ENCODE assay signal across 14 cellular contexts in the genomic region with DNA sequence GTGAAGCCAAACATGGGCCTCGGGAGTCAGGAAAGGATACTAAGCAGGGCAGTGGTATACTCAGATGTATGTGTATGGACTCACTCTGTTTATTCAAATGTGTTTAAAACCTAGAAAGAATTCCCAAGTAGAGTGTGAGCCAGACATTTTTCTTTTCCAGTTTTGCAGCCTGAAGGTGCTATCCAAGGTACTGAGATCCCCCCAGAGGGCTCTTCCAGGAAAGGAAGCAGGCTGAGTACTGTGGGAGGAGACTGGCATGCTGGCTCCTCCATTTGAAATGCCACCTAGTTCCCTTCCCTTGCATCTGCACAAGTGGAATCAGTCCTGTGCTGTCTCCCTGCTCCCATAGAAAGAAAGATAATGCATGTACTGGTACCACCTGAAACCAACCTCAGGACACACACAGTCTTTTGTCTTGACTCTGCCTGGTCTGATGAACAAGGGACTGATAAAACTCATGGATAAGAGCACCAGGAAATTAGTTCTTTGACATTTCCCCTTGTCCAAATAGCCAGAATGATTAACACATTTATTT.
A peak's percentile ranks its signal among the peaks of the same experiment; 100 is the strongest.
DNase-seq lines count a peak whose midpoint lies in the region; ATAC-seq, FAIRE-seq and TF ChIP-seq lines count a peak whose summit lies in the region.
"Had no signal": no experiment of that assay in that cellular context is flagged by ENCODE, and none has a peak within 500 bp of the region (broad histone marks: within the 10 kb centered on the region; RNA-seq: fewer than 3 reads in every experiment).

No MANE protein-coding gene starts in this region.

- H3K9ac ChIP-seq in HepG2 (ENCODE audit: insufficient read depth, low read depth, low read length) = no peak overlapping the region

- no peaks in the 10 kb centered on the region for H3K9me3 ChIP-seq in HepG2 (ENCODE audit: low read length)
- no peaks in the 10 kb centered on the region for H3K9me3 ChIP-seq in right lobe of liver
- no peaks in the 10 kb centered on the region for H3K9me3 ChIP-seq in OCI-LY7 (ENCODE audit: low read length)
- no peaks in the 10 kb centered on the region for H3K9me3 ChIP-seq in spleen
- H3K9me3 ChIP-seq: adrenal gland, suprapubic skin had no signal

- H3K4me1 ChIP-seq in HepG2 (ENCODE audit: insufficient read depth, low read length) (peaks cover 11% of the 10 kb centered on the region; the same call in 1 of the 2 replicates), right lobe of liver (no peaks in the 10 kb centered on the region), OCI-LY7 (ENCODE audit: insufficient read depth, low read length, poor library complexity, severe bottlenecking) (no peaks in the 10 kb centered on the region), spleen (no peaks in the 10 kb centered on the region)
- H3K4me1 ChIP-seq: adrenal gland, suprapubic skin had no signal

- TF ChIP-seq CTCF in HepG2 (CRISPR knock-in tag; IDR thresholded peaks at IDR 0.05) (no peak), right lobe of liver (IDR thresholded peaks at IDR 0.05) (no peak), OCI-LY7 (conservative IDR thresholded peaks at IDR 0.05; ENCODE audit: low read length) (no peak), spleen (IDR thresholded peaks at IDR 0.05 in 8 of 11, conservative IDR thresholded peaks at IDR 0.05 in 3 of 11) (no peak)

- in situ Hi-C loops in HepG2 (cut with HindIII; ENCODE audit: extremely low pct_ligation_motif_present, low pct_unique_long_range_greater_than_20kb) = loop anchor here (25.0 kb wide), 1 partner anchor 844 kb away; no protein-coding TSS in a partner anchor

- H4K20me1 ChIP-seq in HepG2 (ENCODE audit: insufficient read depth, low read length) (no peaks in the 10 kb centered on the region), OCI-LY7 (ENCODE audit: insufficient read depth, low read length) (no peaks in the 10 kb centered on the region)

- no peak for DNase-seq in HepG2 (ENCODE audit: low spot score)
- DNase-seq in right lobe of liver = no peak
- peak; percentile 44 for DNase-seq in SW480 (ENCODE audit: low spot score)
- DNase-seq in iPS DF 4.7 (ENCODE audit: extremely low read depth, low spot score) = peak; percentile 36
- no peak for DNase-seq in NOMO-1 (lab: John Stamatoyannopoulos, UW; ENCODE audit: unreplicated experiment in 2 of 2)
- no peak for DNase-seq in OCI-LY7 (ENCODE audit: low spot score)
- no peak for DNase-seq in spleen
- DNase-seq: activated CD4-positive, alpha-beta T cell treated with anti-CD3 and anti-CD28 coated beads for 48 hours; activated T-cell treated with anti-CD3 and anti-CD28 coated beads, Interleukin-2, amount 50 U/mL, for 24 hours; dorsolateral prefrontal cortex; NCI-H1048 had no signal

- TF ChIP-seq POLR2A in HepG2 (IDR thresholded peaks at IDR 0.05; ENCODE audit: insufficient read depth in 1 of 2, low read depth in 2 of 2, low read length in 2 of 2) (no peak), right lobe of liver (IDR thresholded peaks at IDR 0.05) (no peak), spleen (IDR thresholded peaks at IDR 0.05) (no peak)

- no peak for TF ChIP-seq RAD21 in HepG2 (CRISPR knock-in tag; IDR thresholded peaks at IDR 0.05)

- TF ChIP-seq EP300 in HepG2 (IDR thresholded peaks at IDR 0.05; ENCODE audit: low read depth in 2 of 2, low read length in 2 of 2) = no peak
- no peak for TF ChIP-seq EP300 in HepG2 (CRISPR knock-in tag; IDR thresholded peaks at IDR 0.05; ENCODE audit: borderline replicate concordance)

- H3K79me2 ChIP-seq in HepG2 (ENCODE audit: insufficient read depth, low read length) = no peaks in the 10 kb centered on the region
- no peaks in the 10 kb centered on the region for H3K79me2 ChIP-seq in OCI-LY7 (ENCODE audit: insufficient read depth, low read depth, low read length)

- H3K4me2 ChIP-seq in HepG2 (ENCODE audit: low read depth, low read length) (no peak overlapping the region), OCI-LY7 (ENCODE audit: low read length) (no peak overlapping the region)

- H3K27me3 ChIP-seq in HepG2 (ENCODE audit: control insufficient read depth in 1 of 2, insufficient read depth in 2 of 2, low read length in 2 of 2) = peaks cover 0 to under 1% of the 10 kb centered on the region in 2 experiments; a peak in 1 of 5 replicates
- H3K27me3 ChIP-seq in right lobe of liver = no peaks in the 10 kb centered on the region
- peaks cover 0 to 57% (median 0%) of the 10 kb centered on the region in 7 donors for H3K27me3 ChIP-seq in spleen (replicated peaks in 1 of 7)
- H3K27me3 ChIP-seq: adrenal gland had no signal

- H2AFZ ChIP-seq in HepG2 (ENCODE audit: low read length) = no peak overlapping the region
- no peak overlapping the region for H2AFZ ChIP-seq in OCI-LY7 (ENCODE audit: low read length)

- no peak overlapping the region for H3K27ac ChIP-seq in HepG2 (ENCODE audit: extremely low read length, insufficient read depth, low read length)
- no peak overlapping the region for H3K27ac ChIP-seq in right lobe of liver
- no peak overlapping the region for H3K27ac ChIP-seq in OCI-LY7 (ENCODE audit: low read depth, low read length, poor library complexity, severe bottlenecking)
- H3K27ac ChIP-seq in spleen = no peak overlapping the region
- H3K27ac ChIP-seq: adrenal gland, dorsolateral prefrontal cortex, suprapubic skin had no signal

- CTCF ChIA-PET in HepG2 (lab: Yijun Ruan, JAX; ENCODE audit: low intra/inter-chr PET ratio, low total read pairs) = no interaction called here
- CTCF ChIA-PET in OCI-LY7 (lab: Charles Lee; ENCODE audit: unreplicated experiment) = no interaction called here

- POLR2A ChIA-PET in HepG2 (lab: Yijun Ruan, JAX) = no interaction called here
- POLR2A ChIA-PET in OCI-LY7 (lab: Charles Lee) = no interaction called here

- BruUV-seq in HepG2 (replicated peaks; lab: Mats Ljungman, UMichigan) (no TSS peak), OCI-LY7 (replicated peaks; lab: Mats Ljungman, UMichigan) (no TSS peak)

- no peak for FAIRE-seq in HepG2 (lab: Jason Lieb, UNC)

- H3K36me3 ChIP-seq in HepG2 (replicated peaks in 1 of 2; ENCODE audit: control insufficient read depth in 1 of 2, insufficient read depth in 2 of 2, low read length in 2 of 2) = no peaks in the 10 kb centered on the region
- H3K36me3 ChIP-seq in right lobe of liver = no peaks in the 10 kb centered on the region
- no peaks in the 10 kb centered on the region for H3K36me3 ChIP-seq in OCI-LY7 (ENCODE audit: insufficient read depth, low read length)
- H3K36me3 ChIP-seq in spleen = no peaks in the 10 kb centered on the region
- H3K36me3 ChIP-seq: adrenal gland, suprapubic skin had no signal

- WGBS in HepG2 (ENCODE audit: low lambda C conversion rate) = 11% methylated on average over 1 of the region's 1 CpG
- WGBS in right lobe of liver (ENCODE audit: insufficient coverage, low coverage, low lambda C conversion rate, missing lambda C conversion rate) = 44% methylated on average over 1 of the region's 1 CpG
- WGBS in spleen, 5 donors = 68 to 86% (median 77%) methylated on average over 1 of the region's 1 CpG

- H3K4me3 ChIP-seq in HepG2 (replicated peaks in 1 of 3; ENCODE audit: insufficient read depth in 1 of 3, low read depth in 2 of 3, low read length in 3 of 3) = no peak overlapping the region
- no peak overlapping the region for H3K4me3 ChIP-seq in right lobe of liver
- H3K4me3 ChIP-seq in OCI-LY7 (ENCODE audit: low read depth, low read length, poor library complexity, severe bottlenecking) = no peak overlapping the region
- H3K4me3 ChIP-seq in spleen = no peak overlapping the region
- H3K4me3 ChIP-seq: adrenal gland, dorsolateral prefrontal cortex, suprapubic skin had no signal

- intact Hi-C loops in HepG2 (cut with micrococcal nuclease; ENCODE audit: unreplicated experiment) = loop anchor here (10.0 kb wide), 1 partner anchor 51 kb away; no protein-coding TSS in a partner anchor
- intact Hi-C loops in right lobe of liver (cut with DNase I) = no loop called here
- intact Hi-C loops in OCI-LY7 (cut with micrococcal nuclease; ENCODE audit: unreplicated experiment) = no loop called here
- intact Hi-C loops in spleen (cut with DNase I; ENCODE audit: low total_unique reads) = no loop called here

- ATAC-seq in HepG2 (no peak), right lobe of liver (no peak), GM21390 (IDR thresholded peaks at IDR 0.05; ENCODE audit: unreplicated experiment) (no peak)

- no peaks in the 10 kb centered on the region for H3K9me2 ChIP-seq in OCI-LY7 (ENCODE audit: insufficient read depth, low read length)

TF ChIP-seq in HepG2, 621 proteins besides CTCF, POLR2A, EP300 and RAD21 (continues in another document):
- no peak for TF ChIP-seq EEA1 (CRISPR knock-in tag; IDR thresholded peaks at IDR 0.05; ENCODE audit: borderline replicate concordance)
- no peak for TF ChIP-seq NFYC (CRISPR knock-in tag; IDR thresholded peaks at IDR 0.05)
- TF ChIP-seq ZKSCAN8 (CRISPR knock-in tag; IDR thresholded peaks at IDR 0.05; ENCODE audit: borderline replicate concordance) = no peak
- TF ChIP-seq HNF4G (IDR thresholded peaks at IDR 0.05; ENCODE audit: borderline replicate concordance, low read depth, low read length) = no peak
- TF ChIP-seq HNF4G (CRISPR knock-in tag; IDR thresholded peaks at IDR 0.05; ENCODE audit: borderline replicate concordance, low read depth) = no peak
- no peak for TF ChIP-seq ZNF816 (CRISPR knock-in tag; IDR thresholded peaks at IDR 0.05; ENCODE audit: borderline replicate concordance)
- TF ChIP-seq HES4 (CRISPR knock-in tag; IDR thresholded peaks at IDR 0.05; ENCODE audit: borderline replicate concordance) = no peak
- TF ChIP-seq TCF7L2 (IDR thresholded peaks at IDR 0.05; ENCODE audit: low read depth, low read length) = no peak
- no peak for TF ChIP-seq ZC3H13 (CRISPR knock-in tag; IDR thresholded peaks at IDR 0.05)
- TF ChIP-seq CEBPB (IDR thresholded peaks at IDR 0.05; ENCODE audit: borderline replicate concordance, low read depth, low read length) = no peak
- TF ChIP-seq NFYB (CRISPR knock-in tag; IDR thresholded peaks at IDR 0.05) = no peak
- TF ChIP-seq TGIF2 (CRISPR knock-in tag; IDR thresholded peaks at IDR 0.05) = no peak
- no peak for TF ChIP-seq DMAP1 (CRISPR knock-in tag; IDR thresholded peaks at IDR 0.05)
- TF ChIP-seq MIER2 (CRISPR knock-in tag; IDR thresholded peaks at IDR 0.05) = peak; percentile 94
- no peak for TF ChIP-seq MEIS1 (CRISPR knock-in tag; IDR thresholded peaks at IDR 0.05; ENCODE audit: borderline replicate concordance)

Comparison
In these comparisons a context has a peak if more than half of its experiments do, and no peak if none do; other contexts are left out.
1. DNase-seq: peak in SW480 (single experiment) and iPS DF 4.7 (single experiment); none in HepG2 (single experiment), right lobe of liver (0 of 3), NOMO-1 (0 of 2), OCI-LY7 (single experiment) and spleen (single experiment).